In genomic region chr20:63274381-63275228, GRCh38 we compare ENCODE assay signal across 10 cellular contexts. TPM values are rescaled to one million over a fixed set of nuclear protein-coding genes. Genes with fewer than 3 reads are reported as not detected.
A peak's percentile ranks its signal among the peaks of the same experiment; 100 is the strongest.
DNase-seq lines count a peak whose midpoint lies in the region; ATAC-seq, FAIRE-seq and TF ChIP-seq lines count a peak whose summit lies in the region.
"Had no signal": no experiment of that assay in that cellular context is flagged by ENCODE, and none has a peak within 500 bp of the region (broad histone marks: within the 10 kb centered on the region; RNA-seq: fewer than 3 reads in every experiment).

No MANE protein-coding gene starts in this region.

- H3K79me2 ChIP-seq in GM12878 (ENCODE audit: control insufficient read depth, insufficient read depth, low read length), result peaks cover 26% of the 10 kb centered on the region

- H3K9me3 ChIP-seq in GM12878 (replicated peaks; ENCODE audit: control insufficient read depth, insufficient read depth, low read length) (no peaks in the 10 kb centered on the region), psoas muscle (no peaks in the 10 kb centered on the region)
- H3K9me3 ChIP-seq: SJSA1, tibial artery had no signal

- no TSS peak for BruUV-seq in GM12878 (replicated peaks; lab: Mats Ljungman, UMichigan)

- no peak for DNase-seq in T-helper 1 cell
- DNase-seq in GM12878 (ENCODE audit: low read depth, low spot score), result no peak
- DNase-seq in psoas muscle, result no peak
- no peak for DNase-seq in GM03348 (ENCODE audit: low spot score)
- DNase-seq: NCI-H1048, tibial artery had no signal

- H3K4me3 Mint-ChIP-seq in T-helper 1 cell treated with Interleukin-12 subunit alpha and Interleukin-12 subunit beta and Interleukin-4 antibody, amounts not matched to agents 30 μg/mL and 1 μg/mL, for 36 hours, result peak overlapping the region; percentile 40

- 76% methylated on average over 17 of the region's 17 CpGs for WGBS in GM12878 (ENCODE audit: insufficient coverage, insufficient replicate concordance, low lambda C conversion rate, missing lambda C conversion rate)
- WGBS in psoas muscle, 3 donors, result 62 to 76% (median 65%) methylated on average over 17 of the region's 17 CpGs

- no peak for TF ChIP-seq EP300 in GM12878 (IDR thresholded peaks at IDR 0.05; ENCODE audit: borderline replicate concordance in 1 of 2, control insufficient read depth in 1 of 2, low read depth in 2 of 2, low read length in 2 of 2)

- no peaks in the 10 kb centered on the region for H4K20me1 ChIP-seq in GM12878 (ENCODE audit: control insufficient read depth, insufficient read depth)

- H3K4me1 ChIP-seq in GM12878 (ENCODE audit: control insufficient read depth, insufficient read depth, low read length), result peaks cover 3% of the 10 kb centered on the region
- peaks cover 20% of the 10 kb centered on the region for H3K4me1 ChIP-seq in psoas muscle

- ATAC-seq in GM12878 (no peak), psoas muscle (no peak), HG02970 (IDR thresholded peaks at IDR 0.05; ENCODE audit: low FRiP score, unreplicated experiment) (no peak)

- H3K9me3 Mint-ChIP-seq in T-helper 1 cell treated with Interleukin-12 subunit alpha and Interleukin-12 subunit beta and Interleukin-4 antibody, amounts not matched to agents 30 μg/mL and 1 μg/mL, for 36 hours, result no peaks in the 10 kb centered on the region

- RAD21 ChIA-PET in GM12878 (lab: Charles Lee; ENCODE audit: unreplicated experiment), result no interaction called here

- no peaks in the 10 kb centered on the region for H3K27me3 ChIP-seq in GM12878 (replicated peaks in 1 of 2; ENCODE audit: control insufficient read depth in 2 of 2, insufficient read depth in 2 of 2, low read length in 1 of 2)
- peaks cover 0 to 4% (median 0%) of the 10 kb centered on the region in 3 donors for H3K27me3 ChIP-seq in psoas muscle (ENCODE audit: insufficient read depth in 3 of 3, low read length in 2 of 3)
- H3K27me3 ChIP-seq: SJSA1, tibial artery had no signal

- intact Hi-C loops in GM12878 (cut with micrococcal nuclease; ENCODE audit: unreplicated experiment), result loop anchor here (5.0 kb wide), 1 partner anchor 52 kb away; no protein-coding TSS in a partner anchor
- intact Hi-C loops in psoas muscle (cut with DNase I), result loop anchor here in 1 of 2 donors (5.0 kb wide), 1 partner anchor 62 kb away; no protein-coding TSS in a partner anchor

- H3K27ac Mint-ChIP-seq in T-helper 1 cell treated with Interleukin-12 subunit alpha and Interleukin-12 subunit beta and Interleukin-4 antibody, amounts not matched to agents 30 μg/mL and 1 μg/mL, for 36 hours, result no peak overlapping the region

- H3K4me2 ChIP-seq in GM12878 (ENCODE audit: control insufficient read depth, insufficient read depth), result peak overlapping the region; percentile 24

- CTCF ChIA-PET in GM12878 (lab: Yijun Ruan, JAX), result interaction anchor here (1.1 kb wide), 1 partner anchor 58 kb away, joined by 3 read pairs; no protein-coding TSS in a partner anchor

- FAIRE-seq in GM12878 (lab: Jason Lieb, UNC), result no peak

- H3K4me3 ChIP-seq in GM12878 (peak overlapping the region; percentile 45), psoas muscle (peak overlapping the region; percentile 86)

- POLR2A ChIA-PET in GM12878 (lab: Charles Lee), result no interaction called here

- H3K9ac ChIP-seq in GM12878 (ENCODE audit: control insufficient read depth, insufficient read depth, low read length), result peak overlapping the region; percentile 3; the same call in 1 of the 2 replicates

- H3K36me3 ChIP-seq in GM12878 (ENCODE audit: control insufficient read depth in 2 of 2, insufficient read depth in 2 of 2, low read length in 1 of 2), result peaks cover 5 to 12% of the 10 kb centered on the region in 2 experiments
- peaks cover 10 to 41% of the 10 kb centered on the region in 2 donors for H3K36me3 ChIP-seq in psoas muscle (ENCODE audit: insufficient read depth in 1 of 2, low read depth in 1 of 2)

- peaks cover 4% of the 10 kb centered on the region for H3K27me3 Mint-ChIP-seq in T-helper 1 cell treated with Interleukin-12 subunit alpha and Interleukin-12 subunit beta and Interleukin-4 antibody, amounts not matched to agents 30 μg/mL and 1 μg/mL, for 36 hours (ENCODE audit: low read depth)

- no peak overlapping the region for H2AFZ ChIP-seq in GM12878 (ENCODE audit: control insufficient read depth, low read depth, low read length)

- in situ Hi-C loops in GM12878 (cut with MboI), result no loop called here

- TF ChIP-seq CTCF in GM12878 (IDR thresholded peaks at IDR 0.05 in 2 of 3, conservative IDR thresholded peaks at IDR 0.05 in 1 of 3; ENCODE audit: control insufficient read depth in 2 of 3, extremely low read depth in 1 of 3, insufficient read depth in 1 of 3, low read depth in 3 of 3, low read length in 3 of 3) (no peak), psoas muscle (IDR thresholded peaks at IDR 0.05) (no peak)

- H3K36me3 Mint-ChIP-seq in T-helper 1 cell treated with Interleukin-12 subunit alpha and Interleukin-12 subunit beta and Interleukin-4 antibody, amounts not matched to agents 30 μg/mL and 1 μg/mL, for 36 hours (ENCODE audit: low read depth), result peaks cover 7% of the 10 kb centered on the region

- H3K4me1 Mint-ChIP-seq in T-helper 1 cell treated with Interleukin-12 subunit alpha and Interleukin-12 subunit beta and Interleukin-4 antibody, amounts not matched to agents 30 μg/mL and 1 μg/mL, for 36 hours (ENCODE audit: low read depth), result peaks cover 21% of the 10 kb centered on the region

- SMC1A ChIA-PET in GM12878 (lab: Charles Lee; ENCODE audit: uncharacterized antibody, unreplicated experiment), result no interaction called here

- TF ChIP-seq RAD21 in GM12878 (IDR thresholded peaks at IDR 0.05; ENCODE audit: insufficient read depth, low read depth, low read length), result no peak

- 0 out of 2 replicates have a peak, but pooled peaks have one; percentile 20 for TF ChIP-seq POLR2A in GM12878 (IDR thresholded peaks at IDR 0.05; ENCODE audit: low read depth, low read length)

- no peak overlapping the region for H3K27ac ChIP-seq in GM12878 (ENCODE audit: control insufficient read depth, insufficient read depth)
- H3K27ac ChIP-seq in psoas muscle, result no peak overlapping the region
- H3K27ac ChIP-seq: SJSA1, tibial artery had no signal

RNA-seq across cellular contexts. Expression of gene ARFGAP1, which starts 2.0 kb away (rescaled TPM):
- total RNA-seq in GM12878 (2013; cell fraction: nucleolus; rRNA removed), result 164 and 192 TPM in 2 replicates
- total RNA-seq in GM12878 (2014; rRNA removed) (32.1 and 40.5 TPM in 2 replicates), GM12878 (2014; rRNA removed; fragmentation: Illumina TruSeq; extraction: Trizol) (15.6 and 16.9 TPM in 2 replicates), GM12878 (2021) (67.4 and 79.9 TPM in 2 replicates), psoas muscle (10 to 100 TPM; 19.9 to 42.2 (median 25.5) TPM)
- 31.0 TPM for polyA plus RNA-seq in GM12878 (2011; ENCODE audit: low read depth)
- polyA plus RNA-seq in GM12878 (2011; rRNA removed) (19.2 and 26.1 TPM in 2 replicates), GM12878 (2014; fragmentation: Illumina TruSeq; extraction: Trizol) (6.8 and 15.9 TPM in 2 replicates), GM12878 (2014; fragmentation: Nextera tagmentation; extraction: Ambion mirVana) (1 to 10 TPM in 1 of 2 experiments, under 1 TPM in 1; 0.45 to 1.5 TPM), GM12878 (2014; rRNA removed) (56.4 and 58.9 TPM in 2 replicates), GM12878 (2016; fragmentation: Nextera tagmentation; extraction: Ambion mirVana) (10 to 100 TPM; 35.6 to 36.6 TPM), psoas muscle (10 to 100 TPM; 22.3 to 42.0 (median 30.4) TPM)
- polyA plus RNA-seq in GM12878 (2011; cell fraction: cytosol; rRNA removed), result 37.0 and 50.6 TPM in 2 replicates
- 540 and 583 TPM in 2 replicates for polyA plus RNA-seq in GM12878 (2011; cell fraction: nucleus; rRNA removed)
- 72.1 and 81.0 TPM in 2 replicates for polyA plus RNA-seq in GM12878 (2012)
- 26.0 and 32.3 TPM in 2 replicates for polyA minus RNA-seq in GM12878 (2011; rRNA and poly(A)+ RNA removed)
- polyA minus RNA-seq in GM12878 (2011; cell fraction: cytosol; rRNA and poly(A)+ RNA removed), result 13.7 and 14.7 TPM in 2 replicates
- 64.4 and 75.1 TPM in 2 replicates for polyA minus RNA-seq in GM12878 (2011; cell fraction: nucleus; rRNA and poly(A)+ RNA removed)

RNA-seq across cellular contexts. Expression of gene COL20A1, which starts 18.4 kb away (rescaled TPM):
- total RNA-seq in GM12878 (2013; cell fraction: nucleolus; rRNA removed), result not detected in 2 replicates
- not detected in 2 replicates for total RNA-seq in GM12878 (2014; rRNA removed)
- not detected in 2 replicates for total RNA-seq in GM12878 (2014; rRNA removed; fragmentation: Illumina TruSeq; extraction: Trizol)
- total RNA-seq in GM12878 (2021), result not detected in 2 replicates
- not detected for polyA plus RNA-seq in GM12878 (2011; ENCODE audit: low read depth)
- polyA plus RNA-seq in GM12878 (2011; rRNA removed), result not detected in 2 replicates
- polyA plus RNA-seq in GM12878 (2011; cell fraction: cytosol; rRNA removed), result not detected in 2 replicates
- 0.10 and 0.18 TPM in 2 replicates for polyA plus RNA-seq in GM12878 (2011; cell fraction: nucleus; rRNA removed)
- not detected in 2 replicates for polyA plus RNA-seq in GM12878 (2012)
- not detected in 2 replicates for polyA plus RNA-seq in GM12878 (2014; fragmentation: Illumina TruSeq; extraction: Trizol)
- not detected for polyA plus RNA-seq in GM12878 (2014; fragmentation: Nextera tagmentation; extraction: Ambion mirVana)
- polyA plus RNA-seq in GM12878 (2014; rRNA removed), result not detected in 2 replicates
- polyA plus RNA-seq in GM12878 (2016; fragmentation: Nextera tagmentation; extraction: Ambion mirVana), result not detected
- not detected in 2 replicates for polyA minus RNA-seq in GM12878 (2011; rRNA and poly(A)+ RNA removed)
- not detected in 2 replicates for polyA minus RNA-seq in GM12878 (2011; cell fraction: cytosol; rRNA and poly(A)+ RNA removed)
- not detected in 2 replicates for polyA minus RNA-seq in GM12878 (2011; cell fraction: nucleus; rRNA and poly(A)+ RNA removed)
- total RNA-seq in psoas muscle, result not detected
- polyA plus RNA-seq in psoas muscle, result under 1 TPM in 2 of 3 donors, not detected in 1; 0.08 to 0.09 TPM
- total RNA-seq: SJSA1 had no signal

RNA-seq across cellular contexts. Expression of gene NKAIN4, which starts 20.3 kb away (rescaled TPM):
- total RNA-seq in GM12878 (2013; cell fraction: nucleolus; rRNA removed), result not detected in 2 replicates
- not detected in 2 replicates for total RNA-seq in GM12878 (2014; rRNA removed)
- not detected in 2 replicates for total RNA-seq in GM12878 (2014; rRNA removed; fragmentation: Illumina TruSeq; extraction: Trizol)
- total RNA-seq in GM12878 (2021), result not detected in 2 replicates
- polyA plus RNA-seq in GM12878 (2011; ENCODE audit: low read depth), result not detected
- not detected in 2 replicates for polyA plus RNA-seq in GM12878 (2011; rRNA removed)
- polyA plus RNA-seq in GM12878 (2011; cell fraction: cytosol; rRNA removed), result not detected in 2 replicates
- polyA plus RNA-seq in GM12878 (2011; cell fraction: nucleus; rRNA removed), result not detected in 2 replicates
- not detected in 2 replicates for polyA plus RNA-seq in GM12878 (2012)
- not detected in 2 replicates for polyA plus RNA-seq in GM12878 (2014; fragmentation: Illumina TruSeq; extraction: Trizol)
- polyA plus RNA-seq in GM12878 (2014; fragmentation: Nextera tagmentation; extraction: Ambion mirVana), result not detected
- not detected in 2 replicates for polyA plus RNA-seq in GM12878 (2014; rRNA removed)
- polyA plus RNA-seq in GM12878 (2016; fragmentation: Nextera tagmentation; extraction: Ambion mirVana), result under 1 TPM in 1 of 2 experiments, not detected in 1; 0.11 TPM
- not detected in 2 replicates for polyA minus RNA-seq in GM12878 (2011; rRNA and poly(A)+ RNA removed)
- polyA minus RNA-seq in GM12878 (2011; cell fraction: cytosol; rRNA and poly(A)+ RNA removed), result not detected in 2 replicates
- polyA minus RNA-seq in GM12878 (2011; cell fraction: nucleus; rRNA and poly(A)+ RNA removed), result not detected in 2 replicates
- not detected for total RNA-seq in psoas muscle
- not detected for polyA plus RNA-seq in psoas muscle
- total RNA-seq: SJSA1 had no signal

RNA-seq across cellular contexts. Expression of gene BIRC7, which starts 38.9 kb away (rescaled TPM):
- total RNA-seq in GM12878 (2013; cell fraction: nucleolus; rRNA removed), result 27.4 and 27.6 TPM in 2 replicates
- 0.11 TPM in 1 of 2 replicates, not detected in the other for total RNA-seq in GM12878 (2014; rRNA removed)
- total RNA-seq in GM12878 (2014; rRNA removed; fragmentation: Illumina TruSeq; extraction: Trizol), result not detected in 2 replicates
- total RNA-seq in GM12878 (2021), result not detected in 2 replicates
- 0.29 TPM for polyA plus RNA-seq in GM12878 (2011; ENCODE audit: low read depth)
- polyA plus RNA-seq in GM12878 (2011; rRNA removed), result 0.26 and 0.31 TPM in 2 replicates
- polyA plus RNA-seq in GM12878 (2011; cell fraction: cytosol; rRNA removed), result 0.99 and 1.1 TPM in 2 replicates
- polyA plus RNA-seq in GM12878 (2011; cell fraction: nucleus; rRNA removed), result 4.9 and 10.3 TPM in 2 replicates
- polyA plus RNA-seq in GM12878 (2012), result 1.2 and 4.0 TPM in 2 replicates
- not detected in 2 replicates for polyA plus RNA-seq in GM12878 (2014; fragmentation: Illumina TruSeq; extraction: Trizol)
- not detected for polyA plus RNA-seq in GM12878 (2014; fragmentation: Nextera tagmentation; extraction: Ambion mirVana)
- polyA plus RNA-seq in GM12878 (2014; rRNA removed), result 0.08 TPM in 1 of 2 replicates, not detected in the other
- polyA plus RNA-seq in GM12878 (2016; fragmentation: Nextera tagmentation; extraction: Ambion mirVana), result not detected
- polyA minus RNA-seq in GM12878 (2011; rRNA and poly(A)+ RNA removed), result 0.66 and 1.3 TPM in 2 replicates
- polyA minus RNA-seq in GM12878 (2011; cell fraction: cytosol; rRNA and poly(A)+ RNA removed), result not detected in 2 replicates
- 1.7 and 2.4 TPM in 2 replicates for polyA minus RNA-seq in GM12878 (2011; cell fraction: nucleus; rRNA and poly(A)+ RNA removed)
- total RNA-seq in psoas muscle, result not detected
- polyA plus RNA-seq in psoas muscle, result under 1 TPM in 1 of 3 donors, not detected in 2; 0.04 TPM
- total RNA-seq: SJSA1, skeletal muscle tissue had no signal

RNA-seq across cellular contexts. Expression of gene YTHDF1, which starts 58.7 kb away (rescaled TPM):
- total RNA-seq in GM12878 (2013; cell fraction: nucleolus; rRNA removed), result 18.1 and 21.9 TPM in 2 replicates
- total RNA-seq in GM12878 (2014; rRNA removed) (19.7 and 21.6 TPM in 2 replicates), GM12878 (2014; rRNA removed; fragmentation: Illumina TruSeq; extraction: Trizol) (18.5 and 21.3 TPM in 2 replicates), GM12878 (2021) (36.1 and 37.8 TPM in 2 replicates), psoas muscle (10 to 100 TPM; 36.0 to 52.1 (median 48.0) TPM)
- 17.4 TPM for polyA plus RNA-seq in GM12878 (2011; ENCODE audit: low read depth)
- polyA plus RNA-seq in GM12878 (2011; rRNA removed) (23.2 and 27.5 TPM in 2 replicates), GM12878 (2014; fragmentation: Illumina TruSeq; extraction: Trizol) (23.3 and 24.7 TPM in 2 replicates), GM12878 (2014; fragmentation: Nextera tagmentation; extraction: Ambion mirVana) (10 to 100 TPM; 11.4 to 14.8 TPM), GM12878 (2014; rRNA removed) (32.9 and 33.1 TPM in 2 replicates), GM12878 (2016; fragmentation: Nextera tagmentation; extraction: Ambion mirVana) (10 to 100 TPM in 1 of 2 experiments, 1 to 10 TPM in 1; 4.6 to 14.5 TPM), psoas muscle (10 to 100 TPM; 27.4 to 51.8 (median 28.9) TPM)
- 20.2 and 23.4 TPM in 2 replicates for polyA plus RNA-seq in GM12878 (2011; cell fraction: cytosol; rRNA removed)
- polyA plus RNA-seq in GM12878 (2011; cell fraction: nucleus; rRNA removed), result 24.5 and 27.8 TPM in 2 replicates
- 21.8 and 26.7 TPM in 2 replicates for polyA plus RNA-seq in GM12878 (2012)
- 19.0 and 21.1 TPM in 2 replicates for polyA minus RNA-seq in GM12878 (2011; rRNA and poly(A)+ RNA removed)
- polyA minus RNA-seq in GM12878 (2011; cell fraction: cytosol; rRNA and poly(A)+ RNA removed), result 14.3 and 17.2 TPM in 2 replicates
- polyA minus RNA-seq in GM12878 (2011; cell fraction: nucleus; rRNA and poly(A)+ RNA removed), result 5.7 and 10.3 TPM in 2 replicates
